Comparison of ENCODE assay signal across 8 cellular contexts in the genomic region with DNA sequence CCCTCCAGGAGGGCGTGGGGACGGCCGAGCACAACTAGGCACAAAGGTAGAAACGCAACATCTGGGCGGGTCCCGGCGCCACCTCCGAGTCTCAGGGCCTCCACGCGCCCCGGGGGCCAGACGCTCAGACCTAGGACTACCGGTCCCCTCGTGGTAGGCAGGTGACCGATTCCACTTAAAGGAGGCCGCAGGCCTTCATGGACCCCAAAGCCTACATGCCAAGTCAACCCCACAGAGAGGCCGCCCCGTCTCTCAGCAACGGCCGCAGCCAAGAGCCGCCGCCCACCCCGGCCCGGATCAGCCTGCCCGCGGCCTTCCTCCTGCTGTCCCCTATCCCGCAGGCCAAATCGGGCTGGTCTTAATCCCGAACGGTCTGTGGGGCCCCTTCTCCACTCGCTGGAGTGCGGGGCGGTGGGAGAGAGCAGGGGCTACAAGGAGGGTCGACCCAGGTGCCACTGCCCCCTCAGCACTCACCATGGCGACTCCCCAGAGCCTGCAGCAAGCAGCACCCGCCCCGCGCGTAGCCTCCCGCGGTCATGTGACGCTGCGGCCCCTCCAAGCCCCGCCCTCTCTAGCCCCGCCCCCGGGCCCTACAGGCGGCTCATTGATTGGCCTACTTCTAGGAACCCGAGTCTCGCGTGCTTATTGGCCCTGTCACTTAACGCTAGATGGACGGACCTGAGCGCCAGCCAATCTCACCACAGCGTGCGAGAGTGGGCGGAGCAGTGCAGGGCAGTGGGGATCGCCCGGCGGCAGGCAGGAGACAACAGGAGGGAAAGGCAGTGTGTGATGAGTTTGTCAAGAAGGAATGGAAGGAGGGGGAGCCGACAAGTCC. TPM values are rescaled to one million over a fixed set of nuclear protein-coding genes. Genes with fewer than 3 reads are reported as not detected.
DNase-seq lines count a peak whose midpoint lies in the region; ATAC-seq and TF ChIP-seq lines count a peak whose summit lies in the region.

A gene (minus strand): TSS at position 522 of the 835 bp plus-strand sequence. CDS start 45 bp downstream, at position 477.

- intact Hi-C loops in IMR-90 (cut with micrococcal nuclease) (no loop called here), OCI-LY7 (cut with micrococcal nuclease; ENCODE audit: unreplicated experiment) (loop anchor here (1.0 to 5.0 kb wide), 6 partner anchors 16 to 218 kb away; a partner anchor contains a TSS)

- H2AK9ac ChIP-seq in IMR-90 (replicated peaks; ENCODE audit: low read depth, low read length, poor library complexity) = peak within 1 kb of the TSS; percentile 95

- no peak for TF ChIP-seq POLR2A in IMR-90 (IDR thresholded peaks at IDR 0.05; ENCODE audit: low read depth, low read length)

- H3K27ac ChIP-seq in IMR-90 (ENCODE audit: insufficient read depth, low read length) (peak within 1 kb of the TSS; percentile 92), OCI-LY7 (ENCODE audit: low read depth, low read length, poor library complexity, severe bottlenecking) (peak within 1 kb of the TSS; percentile 79), epithelial cell of prostate (peak within 1 kb of the TSS; percentile 87)

- H2BK120ac ChIP-seq in IMR-90 (ENCODE audit: low read depth, low read length) = peak within 1 kb of the TSS; percentile 100

- H3K4me2 ChIP-seq in IMR-90 (ENCODE audit: low read depth, low read length) (peak within 1 kb of the TSS; percentile 95), OCI-LY7 (ENCODE audit: low read length) (peak within 1 kb of the TSS; percentile 97)

- H3K56ac ChIP-seq in IMR-90 (ENCODE audit: extremely low read depth, insufficient read depth, low read length) = peak within 1 kb of the TSS; percentile 93

- H3K4ac ChIP-seq in IMR-90 (ENCODE audit: low read depth, low read length) = peak within 1 kb of the TSS; percentile 100

- ATAC-seq in GM21528 (IDR thresholded peaks at IDR 0.05; ENCODE audit: low FRiP score, unreplicated experiment) (peak; percentile 83), IMR-90 (ENCODE audit: low read depth) (peak; percentile 95)

- no peak for TF ChIP-seq RAD21 in IMR-90 (IDR thresholded peaks at IDR 0.05; ENCODE audit: low read length)

- no peaks in the 10 kb centered on the region for H3K27me3 ChIP-seq in IMR-90 (ENCODE audit: control insufficient read depth, insufficient read depth, low read length)

- peak within 1 kb of the TSS; percentile 60 to 100 for H4K8ac ChIP-seq in IMR-90 (ENCODE audit: low read depth in 2 of 2, low read length in 2 of 2)

- H2BK15ac ChIP-seq in IMR-90 (ENCODE audit: low read depth, low read length) = peak within 1 kb of the TSS; percentile 95; the same call in 2 of the 3 replicates

- CTCF ChIA-PET in IMR-90 (lab: Yijun Ruan, JAX) (no interaction called here), OCI-LY7 (lab: Charles Lee; ENCODE audit: unreplicated experiment) (no interaction called here)

- peaks cover 5% of the 10 kb centered on the region for H3K9me1 ChIP-seq in IMR-90 (ENCODE audit: insufficient read depth, low read length)

- H2AFZ ChIP-seq in IMR-90 (replicated peaks; ENCODE audit: low read length, poor library complexity) (peak within 1 kb of the TSS; percentile 100), OCI-LY7 (ENCODE audit: low read length) (peak within 1 kb of the TSS; percentile 69)

- peak within 1 kb of the TSS; percentile 97 for H3K9ac ChIP-seq in IMR-90 (ENCODE audit: low read depth, low read length)

- peak within 1 kb of the TSS; percentile 99 for H2BK5ac ChIP-seq in IMR-90 (ENCODE audit: low read depth, low read length, poor library complexity, severe bottlenecking)

- H3K4me1 ChIP-seq in IMR-90 (ENCODE audit: control insufficient read depth, insufficient read depth, low read length) (peaks cover 6% of the 10 kb centered on the region), OCI-LY7 (ENCODE audit: insufficient read depth, low read length, poor library complexity, severe bottlenecking) (peaks cover 34% of the 10 kb centered on the region)

- DNase-seq in DMS114 treated with DMSO at 0.1 percent for 48 hours (lab: John Stamatoyannopoulos, UW; ENCODE audit: unreplicated experiment) (peak; percentile 98), IMR-90 (peak; percentile 98), OCI-LY7 (ENCODE audit: low spot score) (peak; percentile 99), activated T-cell treated with anti-CD3 and anti-CD28 coated beads for 24 hours (ENCODE audit: low read depth) (peak; percentile 99), epithelial cell of prostate (ENCODE audit: low read depth, low spot score) (peak; percentile 95), mucosa of gallbladder (ENCODE audit: low spot score) (peak; percentile 100)
- peak; percentile 99 for DNase-seq in stimulated activated CD8-positive, alpha-beta memory T cell treated with anti-CD3 and anti-CD28 coated beads, Interleukin-4, amount 100 ng/mL, for 4 hours (ENCODE audit: low read depth in 2 of 2, low spot score in 1 of 2)

- in situ Hi-C loops in IMR-90 (cut with MboI; ENCODE audit: low sequenced_read_pairs) = no loop called here

- H3K18ac ChIP-seq in IMR-90 (ENCODE audit: low read depth, low read length) = peak within 1 kb of the TSS; percentile 100

- peak; percentile 20; the same call in 1 of the 2 replicates for TF ChIP-seq CTCF in IMR-90 (conservative IDR thresholded peaks at IDR 0.05; ENCODE audit: low read depth, low read length)
- TF ChIP-seq CTCF in OCI-LY7 (conservative IDR thresholded peaks at IDR 0.05; ENCODE audit: low read length) = peak; percentile 40; the same call in 1 of the 2 replicates

- no peaks in the 10 kb centered on the region; the same call in 1 of the 2 replicates for H3K9me2 ChIP-seq in OCI-LY7 (ENCODE audit: insufficient read depth, low read length)

- 0% methylated on average over 17 of the region's 60 CpGs; no CpG with 5 or more reads in 1 of the 2 experiments for WGBS in IMR-90 (ENCODE audit: extremely low coverage in 2 of 2, insufficient read length in 1 of 2), 2 experiments

- H3K14ac ChIP-seq in IMR-90 (replicated peaks; ENCODE audit: low read depth, low read length) = peak within 1 kb of the TSS; percentile 100

- H3K4me3 ChIP-seq in IMR-90 (ENCODE audit: insufficient read depth, low read depth, low read length) (peak within 1 kb of the TSS; percentile 88), OCI-LY7 (ENCODE audit: low read depth, low read length, poor library complexity, severe bottlenecking) (peak within 1 kb of the TSS; percentile 90)

- BruUV-seq in IMR-90 (replicated peaks; lab: Mats Ljungman, UMichigan) (no TSS peak), OCI-LY7 (replicated peaks; lab: Mats Ljungman, UMichigan) (no TSS peak)

- H3K23ac ChIP-seq in IMR-90 (ENCODE audit: low read depth, low read length) = peak within 1 kb of the TSS; percentile 100

- peaks cover 84% of the 10 kb centered on the region for H3K79me2 ChIP-seq in OCI-LY7 (ENCODE audit: insufficient read depth, low read depth, low read length)

- H4K5ac ChIP-seq in IMR-90 (ENCODE audit: low read depth, low read length) = peak within 1 kb of the TSS; percentile 100

- H3K79me1 ChIP-seq in IMR-90 (ENCODE audit: low read depth in 1 of 2, low read length in 2 of 2) = peaks cover 22 to 55% of the 10 kb centered on the region in 2 experiments

- dilution Hi-C loops in IMR-90 (cut with HindIII; ENCODE audit: low sequenced_read_pairs, unreplicated experiment) = no loop called here

- peak within 1 kb of the TSS; percentile 89 for H2AK5ac ChIP-seq in IMR-90 (ENCODE audit: low read depth, low read length)

- H4K91ac ChIP-seq in IMR-90 (ENCODE audit: insufficient read depth, low read depth, low read length) = peak within 1 kb of the TSS; percentile 100

- peak within 1 kb of the TSS; percentile 99 for H2BK20ac ChIP-seq in IMR-90 (ENCODE audit: low read depth, low read length)

- H3K9me3 ChIP-seq in IMR-90 (ENCODE audit: control insufficient read depth, insufficient read depth, low read length) = no peaks in the 10 kb centered on the region
- no peaks in the 10 kb centered on the region for H3K9me3 ChIP-seq in OCI-LY7 (ENCODE audit: low read length)

- H3K36me3 ChIP-seq in IMR-90 (ENCODE audit: control insufficient read depth, insufficient read depth, low read length) (peaks cover 1% of the 10 kb centered on the region; the same call in 1 of the 2 replicates), OCI-LY7 (ENCODE audit: insufficient read depth, low read length) (peaks cover 35% of the 10 kb centered on the region)

- H4K20me1 ChIP-seq in IMR-90 (ENCODE audit: insufficient read depth, low read length) (peaks cover 47% of the 10 kb centered on the region), OCI-LY7 (ENCODE audit: insufficient read depth, low read length) (peaks cover 61% of the 10 kb centered on the region)

- POLR2A ChIA-PET in IMR-90 (lab: Charles Lee; ENCODE audit: unreplicated experiment) = no interaction called here
- POLR2A ChIA-PET in OCI-LY7 (lab: Charles Lee) = interaction anchor here (0.6 to 2.1 kb wide), 8 partner anchors 11 to 238 kb away, joined by 3 to 10 read pairs (median 3); no protein-coding TSS in a partner anchor

TF ChIP-seq in IMR-90, 13 proteins besides CTCF, POLR2A, EP300 and RAD21:
- TF ChIP-seq MAZ (IDR thresholded peaks at IDR 0.05; ENCODE audit: borderline replicate concordance, low read depth, low read length) (peak; percentile 84; the same call in 1 of the 2 replicates), BHLHE40 (IDR thresholded peaks at IDR 0.05; ENCODE audit: low read depth, low read length) (peak; percentile 17; the same call in 1 of the 2 replicates), MXI1 (IDR thresholded peaks at IDR 0.05; ENCODE audit: borderline replicate concordance, low read depth, low read length) (peak; percentile 32; the same call in 1 of the 2 replicates), NFE2L2 (IDR thresholded peaks at IDR 0.05; ENCODE audit: low read depth, low read length) (no peak)
- TF ChIP-seq, protein P1, sequence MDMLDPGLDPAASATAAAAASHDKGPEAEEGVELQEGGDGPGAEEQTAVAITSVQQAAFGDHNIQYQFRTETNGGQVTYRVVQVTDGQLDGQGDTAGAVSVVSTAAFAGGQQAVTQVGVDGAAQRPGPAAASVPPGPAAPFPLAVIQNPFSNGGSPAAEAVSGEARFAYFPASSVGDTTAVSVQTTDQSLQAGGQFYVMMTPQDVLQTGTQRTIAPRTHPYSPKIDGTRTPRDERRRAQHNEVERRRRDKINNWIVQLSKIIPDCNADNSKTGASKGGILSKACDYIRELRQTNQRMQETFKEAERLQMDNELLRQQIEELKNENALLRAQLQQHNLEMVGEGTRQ (IDR thresholded peaks at IDR 0.05; ENCODE audit: low read depth, low read length) = peak; percentile 94

RNA-seq across cellular contexts. Expression of the gene that starts here (rescaled TPM):
- total RNA-seq in IMR-90 (2012; rRNA removed) (89.4 and 174 TPM in 2 replicates), OCI-LY7 (2022) (100 and 105 TPM in 2 replicates), mucosa of gallbladder (100 TPM)
- 24.2 and 42.3 TPM in 2 replicates for polyA plus RNA-seq in IMR-90 (2012; rRNA removed)
- 5.9 TPM in 2 replicates for polyA plus RNA-seq in IMR-90 (2012; cell fraction: cytosol; rRNA removed)
- polyA plus RNA-seq in IMR-90 (2012; cell fraction: nucleus; rRNA removed; ENCODE audit: low replicate concordance) = 1.8 and 22.6 TPM in 2 replicates
- total RNA-seq in OCI-LY7 (2014; rRNA removed; shearing (Covaris generic)) = 48.0 and 64.6 TPM in 2 replicates

Comparison
In these comparisons a context has a peak if more than half of its experiments do, and no peak if none do; other contexts are left out.
1. Peak in every context shown above with its lines: DNase-seq, ATAC-seq, H3K4me3 ChIP-seq and H3K27ac ChIP-seq.